Comparison of ENCODE assay signal across 7 cellular contexts in genomic region chr6:36441307-36441894, GRCh38. TPM values are rescaled to one million over a fixed set of nuclear protein-coding genes. Genes with fewer than 3 reads are reported as not detected.
A peak's percentile ranks its signal among the peaks of the same experiment; 100 is the strongest.
DNase-seq lines count a peak whose midpoint lies in the region; ATAC-seq, FAIRE-seq and TF ChIP-seq lines count a peak whose summit lies in the region.

No MANE protein-coding gene starts in this region.

- peak; percentile 43 for ATAC-seq in GM18508 (IDR thresholded peaks at IDR 0.05; ENCODE audit: insufficient read depth, unreplicated experiment)
- ATAC-seq in HG03108 (IDR thresholded peaks at IDR 0.05; ENCODE audit: unreplicated experiment) = peak; percentile 50
- ATAC-seq in central memory CD8-positive, alpha-beta T cell (replicated peaks; ENCODE audit: extremely low read depth, poor library complexity, severe bottlenecking) = peak; percentile 79

- H2AFZ ChIP-seq in keratinocyte (ENCODE audit: control insufficient read depth, low read length) = peak overlapping the region; percentile 68

- H4K20me1 ChIP-seq in keratinocyte (ENCODE audit: control insufficient read depth, extremely low read depth, insufficient read depth, low read length) = no peaks in the 10 kb centered on the region

- peaks cover 3% of the 10 kb centered on the region for H3K9me1 ChIP-seq in keratinocyte (ENCODE audit: control insufficient read depth, extremely low read depth, insufficient read depth, low read length)

- dilution Hi-C loops in keratinocyte (cut with MboI; ENCODE audit: extremely low pct_ligation_motif_present, low sequenced_read_pairs) = no loop called here

- H3K9ac ChIP-seq in keratinocyte (ENCODE audit: control insufficient read depth, extremely low read depth, insufficient read depth, low read length) = peak overlapping the region; percentile 42

- peak overlapping the region; percentile 57 for H3K4me2 ChIP-seq in keratinocyte (ENCODE audit: control insufficient read depth, extremely low read depth, insufficient read depth, low read depth, low read length)

- peak; percentile 92 for FAIRE-seq in keratinocyte (lab: Jason Lieb, UNC)

- peak; percentile 100 for DNase-seq in NCI-H226
- DNase-seq in activated CD4-positive, CD25-positive, alpha-beta regulatory T cell treated with anti-CD3 and anti-CD28 coated beads, Interleukin-2, amount 50 U/mL, for 16 hours (ENCODE audit: low read depth, low spot score) = peak; percentile 52
- peak; percentile 43 to 66 for DNase-seq in central memory CD8-positive, alpha-beta T cell (ENCODE audit: low spot score in 2 of 2)
- DNase-seq in keratinocyte (ENCODE audit: low read depth, low spot score) = peak; percentile 87
- DNase-seq in stimulated activated CD4-positive, alpha-beta T cell treated with anti-CD3 and anti-CD28 coated beads, Interleukin-12 subunit alpha, Interleukin-12 subunit beta, amount 100 ng/mL, for 48 hours (ENCODE audit: low read depth in 2 of 3, low spot score in 1 of 3) = peak; percentile 77 to 86 (median 82)

- H3K27ac ChIP-seq in keratinocyte (ENCODE audit: control insufficient read depth, insufficient read depth, low read length) = peak overlapping the region; percentile 89

- H3K9me3 ChIP-seq in keratinocyte (ENCODE audit: control insufficient read depth, low read depth, low read length) = no peaks in the 10 kb centered on the region

- peaks cover 17% of the 10 kb centered on the region for H3K36me3 Mint-ChIP-seq in central memory CD8-positive, alpha-beta T cell (ENCODE audit: insufficient read depth)

- no peaks in the 10 kb centered on the region for H3K36me3 ChIP-seq in keratinocyte (ENCODE audit: control insufficient read depth in 2 of 2, extremely low read depth in 1 of 2, insufficient read depth in 2 of 2, low read length in 2 of 2)

- H3K4me3 ChIP-seq in keratinocyte (ENCODE audit: control insufficient read depth in 2 of 3, extremely low read depth in 1 of 3, insufficient read depth in 2 of 3, low read depth in 1 of 3, low read length in 3 of 3) = peak overlapping the region in 1 of 3 experiments; percentile 16

- peaks cover 37% of the 10 kb centered on the region for H3K4me1 Mint-ChIP-seq in central memory CD8-positive, alpha-beta T cell

- H3K4me3 Mint-ChIP-seq in central memory CD8-positive, alpha-beta T cell = peak overlapping the region; percentile 91

- peaks cover 24% of the 10 kb centered on the region for H3K79me2 ChIP-seq in keratinocyte (ENCODE audit: control insufficient read depth, insufficient read depth, low read length)

- no peak for TF ChIP-seq CTCF in keratinocyte (optimal IDR thresholded peaks at IDR 0.05 in 1 of 3, IDR thresholded peaks at IDR 0.05 in 1 of 3, conservative IDR thresholded peaks at IDR 0.05 in 1 of 3; ENCODE audit: extremely low read depth in 1 of 3, insufficient read depth in 2 of 3, low read length in 3 of 3)

- H3K4me1 ChIP-seq in keratinocyte (ENCODE audit: control insufficient read depth, extremely low read depth, insufficient read depth, low read length) = peaks cover 32% of the 10 kb centered on the region

- no peaks in the 10 kb centered on the region for H3K9me3 Mint-ChIP-seq in central memory CD8-positive, alpha-beta T cell

- H3K27me3 Mint-ChIP-seq in central memory CD8-positive, alpha-beta T cell = no peaks in the 10 kb centered on the region

- peak overlapping the region; percentile 95 for H3K27ac Mint-ChIP-seq in central memory CD8-positive, alpha-beta T cell (ENCODE audit: low read depth)

- H3K27me3 ChIP-seq in keratinocyte (ENCODE audit: control insufficient read depth, extremely low read depth, insufficient read depth, low read length) = no peaks in the 10 kb centered on the region

RNA-seq across cellular contexts. Expression of gene PXT1, which starts 1.3 kb away (rescaled TPM):
- 0.06 to 0.08 TPM (median 0.06 TPM) in 3 replicates for polyA plus RNA-seq in keratinocyte
- not detected for polyA plus RNA-seq in keratinocyte (2011; ENCODE audit: low read depth)
- polyA plus RNA-seq in keratinocyte (2011; cell fraction: cytosol; rRNA removed) = 0.09 TPM in 1 of 2 replicates, not detected in the other
- polyA plus RNA-seq in keratinocyte (2011; cell fraction: nucleus; rRNA removed) = not detected in 2 replicates
- 0.07 TPM in 1 of 2 replicates, not detected in the other for polyA plus RNA-seq in keratinocyte (2012; ENCODE audit: low replicate concordance)
- polyA minus RNA-seq in keratinocyte = 0.16 TPM in 1 of 3 replicates, not detected in the others
- not detected for polyA minus RNA-seq in keratinocyte (2011; cell fraction: cytosol; rRNA and poly(A)+ RNA removed)
- not detected in 2 replicates for polyA minus RNA-seq in keratinocyte (2011; cell fraction: nucleus; rRNA and poly(A)+ RNA removed)

RNA-seq across cellular contexts. Expression of gene KCTD20, which starts 1.4 kb away (rescaled TPM):
- polyA plus RNA-seq in keratinocyte = 23.3 to 31.8 TPM (median 24.8 TPM) in 3 replicates
- 5.6 TPM for polyA plus RNA-seq in keratinocyte (2011; ENCODE audit: low read depth)
- 18.1 and 27.3 TPM in 2 replicates for polyA plus RNA-seq in keratinocyte (2011; cell fraction: cytosol; rRNA removed)
- polyA plus RNA-seq in keratinocyte (2011; cell fraction: nucleus; rRNA removed) = 16.0 TPM in 2 replicates
- polyA plus RNA-seq in keratinocyte (2012; ENCODE audit: low replicate concordance) = 10.2 and 15.8 TPM in 2 replicates
- polyA minus RNA-seq in keratinocyte = 24.9 to 33.7 TPM (median 28.3 TPM) in 3 replicates
- 24.4 TPM for polyA minus RNA-seq in keratinocyte (2011; cell fraction: cytosol; rRNA and poly(A)+ RNA removed)
- 14.1 and 26.8 TPM in 2 replicates for polyA minus RNA-seq in keratinocyte (2011; cell fraction: nucleus; rRNA and poly(A)+ RNA removed)

RNA-seq across cellular contexts. Expression of gene ETV7, which starts 53.9 kb away (rescaled TPM):
- polyA plus RNA-seq in keratinocyte = 0.22 to 0.27 TPM (median 0.25 TPM) in 3 replicates
- 0.30 TPM for polyA plus RNA-seq in keratinocyte (2011; ENCODE audit: low read depth)
- polyA plus RNA-seq in keratinocyte (2011; cell fraction: cytosol; rRNA removed) = 0.10 and 0.15 TPM in 2 replicates
- 0.12 and 0.19 TPM in 2 replicates for polyA plus RNA-seq in keratinocyte (2011; cell fraction: nucleus; rRNA removed)
- polyA plus RNA-seq in keratinocyte (2012; ENCODE audit: low replicate concordance) = 0.42 and 0.47 TPM in 2 replicates
- polyA minus RNA-seq in keratinocyte = 0.40 to 0.98 TPM in 2 of 3 replicates, not detected in the other
- not detected for polyA minus RNA-seq in keratinocyte (2011; cell fraction: cytosol; rRNA and poly(A)+ RNA removed)
- not detected in 2 replicates for polyA minus RNA-seq in keratinocyte (2011; cell fraction: nucleus; rRNA and poly(A)+ RNA removed)
